17 cellular contexts compared by ENCODE assay signal in the genomic region with DNA sequence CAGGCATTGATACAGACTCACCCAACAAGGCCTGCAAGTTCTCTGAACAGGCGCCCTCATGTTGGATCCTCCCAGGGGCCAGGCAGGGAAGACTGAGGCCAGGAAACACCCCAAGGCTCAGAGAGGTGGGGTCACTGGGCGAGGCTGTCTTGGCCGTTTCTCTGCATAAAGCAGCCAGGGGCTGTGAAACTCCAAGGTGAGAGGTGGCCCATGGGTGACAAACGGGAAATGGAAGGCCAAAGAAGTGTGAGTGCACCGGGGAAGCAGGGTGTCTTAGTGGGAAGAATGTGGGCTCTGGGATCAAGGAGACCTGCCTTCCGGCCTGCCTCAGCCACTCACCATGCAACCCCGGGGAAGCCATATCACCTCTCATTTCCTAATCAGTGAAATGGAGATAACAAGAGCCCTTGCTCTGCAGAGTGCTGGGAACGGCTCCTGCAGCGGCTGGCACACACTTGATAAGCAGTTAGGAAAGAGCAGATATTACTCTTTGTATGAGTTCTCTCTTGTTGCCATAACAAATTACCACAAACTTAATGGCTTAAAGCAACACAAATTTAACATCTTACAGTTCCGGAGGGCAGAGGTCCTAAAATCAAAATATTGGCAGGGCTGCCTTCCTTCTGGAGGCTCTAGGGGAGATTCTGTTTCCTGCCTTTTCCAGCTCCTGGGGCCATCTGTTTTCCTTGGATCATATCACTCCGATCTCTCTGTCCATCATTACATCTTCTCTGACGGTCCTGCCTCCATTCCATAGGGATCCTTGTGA.
DNase-seq lines count a peak whose midpoint lies in the region; ATAC-seq and TF ChIP-seq lines count a peak whose summit lies in the region.
"Had no signal": no experiment of that assay in that cellular context is flagged by ENCODE, and none has a peak within 500 bp of the region (broad histone marks: within the 10 kb centered on the region; RNA-seq: fewer than 3 reads in every experiment).

No MANE protein-coding gene starts in this region.

- WGBS in esophagus muscularis mucosa: 61% methylated on average over 12 of the region's 12 CpGs

- CTCF ChIA-PET in Caco-2 (lab: Charles Lee): interaction anchor here (0.6 to 2.8 kb wide), 6 partner anchors 48 to 386 kb away, joined by 3 to 20 read pairs (median 5); no protein-coding TSS in a partner anchor

- intact Hi-C loops in Caco-2 (cut with micrococcal nuclease; ENCODE audit: unreplicated experiment): loop anchor here (5.0 kb wide), 2 partner anchors 168 to 428 kb away; a partner anchor contains a TSS
- intact Hi-C loops in lower lobe of right lung (cut with DNase I): no loop called here
- intact Hi-C loops in esophagus muscularis mucosa (cut with DNase I): loop anchor here (2.0 kb wide), 1 partner anchor 221 kb away; no protein-coding TSS in a partner anchor

- TF ChIP-seq EP300 in esophagus muscularis mucosa (IDR thresholded peaks at IDR 0.05): no peak

- no peak overlapping the region for H3K4me3 Mint-ChIP-seq in Caco-2 (ENCODE audit: unreplicated experiment)
- H3K4me3 Mint-ChIP-seq: brain, HFFc6 had no signal

- DNase-seq in Caco-2 (peak; percentile 63 to 83), UCSD-AML1 (lab: John Stamatoyannopoulos, UW; ENCODE audit: unreplicated experiment) (peak; percentile 27), lower lobe of right lung (no peak), esophagus muscularis mucosa (ENCODE audit: extremely low spot score) (no peak), SW 1271 (lab: John Stamatoyannopoulos, UW) (no peak), BE2C (no peak)
- DNase-seq in activated CD4-positive, CD25-positive, alpha-beta regulatory T cell (lab: John Stamatoyannopoulos, UW): no peak
- DNase-seq: activated CD4-positive, alpha-beta T cell treated with anti-CD3 and anti-CD28 coated beads, Interleukin-2, amount 50 U/mL, for 48 hours; DMS153; HFFc6; midbrain; NCI-H1048; PC-9; stimulated activated CD8-positive, alpha-beta memory T cell treated with anti-CD3 and anti-CD28 coated beads, Interleukin-4, amount 100 ng/mL, for 48 hours had no signal

- H3K9me3 Mint-ChIP-seq in Caco-2 (ENCODE audit: unreplicated experiment): no peaks in the 10 kb centered on the region
- H3K9me3 Mint-ChIP-seq: brain, HFFc6 had no signal

- TF ChIP-seq POLR2A in esophagus muscularis mucosa (IDR thresholded peaks at IDR 0.05; ENCODE audit: low read depth): no peak

- POLR2A ChIA-PET in Caco-2 (lab: Charles Lee): interaction anchor here (0.5 kb wide), 1 partner anchor 566 kb away, joined by 3 read pairs; no protein-coding TSS in a partner anchor

- H3K27ac ChIP-seq in lower lobe of right lung (no peak overlapping the region), esophagus muscularis mucosa (replicated peaks in 1 of 4) (no peak overlapping the region)
- H3K27ac ChIP-seq: epithelial cell of prostate, PC-9 had no signal

- H3K36me3 ChIP-seq in Caco-2 (ENCODE audit: control insufficient read depth, insufficient read depth, low read length) (no peaks in the 10 kb centered on the region), lower lobe of right lung (no peaks in the 10 kb centered on the region), esophagus muscularis mucosa (no peaks in the 10 kb centered on the region), BE2C (no peaks in the 10 kb centered on the region)

- H3K36me3 Mint-ChIP-seq in Caco-2 (ENCODE audit: insufficient read depth, unreplicated experiment): no peaks in the 10 kb centered on the region
- H3K36me3 Mint-ChIP-seq: brain had no signal

- peaks cover 12% of the 10 kb centered on the region for H3K4me1 Mint-ChIP-seq in Caco-2 (ENCODE audit: low read depth, unreplicated experiment)

- TF ChIP-seq CTCF in Caco-2 (IDR thresholded peaks at IDR 0.05; ENCODE audit: insufficient read depth in 1 of 2, low read depth in 1 of 2, low read length in 1 of 2, severe bottlenecking in 1 of 2, unreplicated experiment in 1 of 2): no peak
- no peak for TF ChIP-seq CTCF in lower lobe of right lung (IDR thresholded peaks at IDR 0.05)
- TF ChIP-seq CTCF in esophagus muscularis mucosa (IDR thresholded peaks at IDR 0.05): no peak
- TF ChIP-seq CTCF in BE2C (IDR thresholded peaks at IDR 0.05; ENCODE audit: low read depth, low read length): no peak

- BruUV-seq in Caco-2 (replicated peaks; lab: Mats Ljungman, UMichigan): no TSS peak

- H3K27me3 ChIP-seq in Caco-2 (replicated peaks; ENCODE audit: control insufficient read depth, insufficient read depth, low read length): no peaks in the 10 kb centered on the region
- H3K27me3 ChIP-seq in lower lobe of right lung (ENCODE audit: low read depth): no peaks in the 10 kb centered on the region
- no peaks in the 10 kb centered on the region for H3K27me3 ChIP-seq in esophagus muscularis mucosa
- H3K27me3 ChIP-seq in BE2C: no peaks in the 10 kb centered on the region

- H3K9me3 ChIP-seq in Caco-2: no peaks in the 10 kb centered on the region
- no peaks in the 10 kb centered on the region for H3K9me3 ChIP-seq in lower lobe of right lung
- H3K9me3 ChIP-seq in esophagus muscularis mucosa: no peaks in the 10 kb centered on the region
- no peaks in the 10 kb centered on the region for H3K9me3 ChIP-seq in BE2C

- H3K4me1 ChIP-seq in Caco-2: peaks cover 14% of the 10 kb centered on the region
- H3K4me1 ChIP-seq in lower lobe of right lung: peaks cover 7% of the 10 kb centered on the region
- H3K4me1 ChIP-seq in esophagus muscularis mucosa: peaks cover 3 to 15% (median 8%) of the 10 kb centered on the region in 4 donors
- peaks cover 4% of the 10 kb centered on the region; the same call in 1 of the 2 replicates for H3K4me1 ChIP-seq in BE2C

- H3K27ac Mint-ChIP-seq in Caco-2 (ENCODE audit: unreplicated experiment): no peak overlapping the region
- H3K27ac Mint-ChIP-seq: HFFc6 had no signal

- H3K27me3 Mint-ChIP-seq in Caco-2 (ENCODE audit: insufficient read depth, unreplicated experiment): peaks cover under 1% of the 10 kb centered on the region

- H3K4me3 ChIP-seq in Caco-2 (ENCODE audit: low read depth, low read length) (no peak overlapping the region), lower lobe of right lung (no peak overlapping the region), esophagus muscularis mucosa (no peak overlapping the region), BE2C (ENCODE audit: low read depth, low read length) (no peak overlapping the region)
- H3K4me3 ChIP-seq: PC-9 had no signal

- peak; percentile 68 for ATAC-seq in esophagus mucosa
- ATAC-seq in lower lobe of right lung: peak; percentile 65 to 79

Comparison
In these comparisons a context has a peak if more than half of its experiments do, and no peak if none do; other contexts are left out.
1. DNase-seq: peak in Caco-2 (2 of 2) and UCSD-AML1 (single experiment); none in lower lobe of right lung (single experiment), activated CD4-positive, CD25-positive, alpha-beta regulatory T cell (0 of 4), esophagus muscularis mucosa (single experiment), SW 1271 (0 of 2) and BE2C (single experiment).